In genomic region chr9:2466703-2467102, GRCh38 we compare ENCODE assay signal across 10 cellular contexts.
A peak's percentile ranks its signal among the peaks of the same experiment; 100 is the strongest.
DNase-seq lines count a peak whose midpoint lies in the region; ATAC-seq and TF ChIP-seq lines count a peak whose summit lies in the region.
"Had no signal": no experiment of that assay in that cellular context is flagged by ENCODE, and none has a peak within 500 bp of the region (broad histone marks: within the 10 kb centered on the region; RNA-seq: fewer than 3 reads in every experiment).

No MANE protein-coding gene starts in this region.

- no peak overlapping the region for H2AFZ ChIP-seq in hepatocyte

- H3K4me1 Mint-ChIP-seq in activated T-cell treated with anti-CD3 and anti-CD28 coated beads, Interleukin-2, amount 50 U/mL, for 72 hours (ENCODE audit: low read depth) = no peaks in the 10 kb centered on the region

- H3K27me3 ChIP-seq in hepatocyte = no peaks in the 10 kb centered on the region
- H3K27me3 ChIP-seq: brain microvascular endothelial cell had no signal

- H3K4me2 ChIP-seq in hepatocyte = peak overlapping the region; percentile 32

- no peak overlapping the region for H3K27ac Mint-ChIP-seq in activated T-cell treated with anti-CD3 and anti-CD28 coated beads, Interleukin-2, amount 50 U/mL, for 72 hours

- H4K20me1 ChIP-seq in hepatocyte (ENCODE audit: insufficient read depth, poor library complexity, severe bottlenecking) = no peaks in the 10 kb centered on the region

- peaks cover 20% of the 10 kb centered on the region for H3K27me3 Mint-ChIP-seq in activated T-cell treated with anti-CD3 and anti-CD28 coated beads, Interleukin-2, amount 50 U/mL, for 72 hours (ENCODE audit: low read depth)

- no peak for ATAC-seq in HG03159 (IDR thresholded peaks at IDR 0.05; ENCODE audit: unreplicated experiment)
- ATAC-seq in activated T-cell treated with anti-CD3 and anti-CD28 coated beads, Interleukin-2, amount 50 U/mL, for 72 hours (replicated peaks in 1 of 2) = no peak

- no peaks in the 10 kb centered on the region for H3K36me3 ChIP-seq in hepatocyte (replicated peaks; ENCODE audit: insufficient read depth, low read depth)
- H3K36me3 ChIP-seq: brain microvascular endothelial cell had no signal

- H3K4me1 ChIP-seq in hepatocyte (ENCODE audit: insufficient read depth) = peaks cover 12% of the 10 kb centered on the region

- no peaks in the 10 kb centered on the region for H3K9me2 ChIP-seq in hepatocyte (replicated peaks; ENCODE audit: insufficient read depth)

- WGBS in hepatocyte (ENCODE audit: low lambda C conversion rate, missing lambda C conversion rate) = 36% methylated on average over 6 of the region's 6 CpGs

- H3K27ac ChIP-seq in 22Rv1 (peak overlapping the region; percentile 87), hepatocyte (peak overlapping the region; percentile 63), substantia nigra (ENCODE audit: low read depth, low read length, poor library complexity, severe bottlenecking) (no peak overlapping the region)
- H3K27ac ChIP-seq: brain microvascular endothelial cell had no signal

- H3K4me3 ChIP-seq in hepatocyte = no peak overlapping the region

- intact Hi-C loops in head of caudate nucleus (cut with DNase I) = no loop called here

- H3K9me3 Mint-ChIP-seq in activated T-cell treated with anti-CD3 and anti-CD28 coated beads, Interleukin-2, amount 50 U/mL, for 72 hours = peaks cover 2% of the 10 kb centered on the region in 2 donors

- DNase-seq in HT-29 (ENCODE audit: low spot score) (peak; percentile 6), NCI-H345 treated with DMSO at 0.1 percent for 48 hours (lab: John Stamatoyannopoulos, UW; ENCODE audit: unreplicated experiment) (peak; percentile 56), hepatocyte (ENCODE audit: low spot score) (no peak), head of caudate nucleus (no peak), substantia nigra (lab: John Stamatoyannopoulos, UW) (no peak)
- no peak for DNase-seq in activated T-cell treated with anti-CD3 and anti-CD28 coated beads, Interleukin-2, amount 50 U/mL, for 72 hours
- DNase-seq: activated gamma-delta T cell treated with Interleukin-2 at 50 U/mL for 16 hours had no signal

- no peaks in the 10 kb centered on the region for H3K36me3 Mint-ChIP-seq in activated T-cell treated with anti-CD3 and anti-CD28 coated beads, Interleukin-2, amount 50 U/mL, for 72 hours (ENCODE audit: insufficient read depth in 2 of 2)

- no peak for TF ChIP-seq CTCF in 22Rv1 (IDR thresholded peaks at IDR 0.05)
- TF ChIP-seq CTCF in hepatocyte (IDR thresholded peaks at IDR 0.05; ENCODE audit: poor library complexity) = no peak

- H3K9me3 ChIP-seq in hepatocyte (ENCODE audit: low read depth) = no peaks in the 10 kb centered on the region

- H3K4me3 Mint-ChIP-seq in activated T-cell treated with anti-CD3 and anti-CD28 coated beads, Interleukin-2, amount 50 U/mL, for 72 hours = no peak overlapping the region

- no peaks in the 10 kb centered on the region for H3K79me2 ChIP-seq in hepatocyte

Comparison
In these comparisons a context has a peak if more than half of its experiments do, and no peak if none do; other contexts are left out.
1. DNase-seq: peak in HT-29 (single experiment) and NCI-H345 treated with DMSO at 0.1 percent for 48 hours (single experiment); none in hepatocyte (single experiment), head of caudate nucleus (0 of 42), activated T-cell treated with anti-CD3 and anti-CD28 coated beads, Interleukin-2, amount 50 U/mL, for 72 hours (0 of 2) and substantia nigra (0 of 49).